Comparison of ENCODE assay signal across 9 cellular contexts in the genomic region with DNA sequence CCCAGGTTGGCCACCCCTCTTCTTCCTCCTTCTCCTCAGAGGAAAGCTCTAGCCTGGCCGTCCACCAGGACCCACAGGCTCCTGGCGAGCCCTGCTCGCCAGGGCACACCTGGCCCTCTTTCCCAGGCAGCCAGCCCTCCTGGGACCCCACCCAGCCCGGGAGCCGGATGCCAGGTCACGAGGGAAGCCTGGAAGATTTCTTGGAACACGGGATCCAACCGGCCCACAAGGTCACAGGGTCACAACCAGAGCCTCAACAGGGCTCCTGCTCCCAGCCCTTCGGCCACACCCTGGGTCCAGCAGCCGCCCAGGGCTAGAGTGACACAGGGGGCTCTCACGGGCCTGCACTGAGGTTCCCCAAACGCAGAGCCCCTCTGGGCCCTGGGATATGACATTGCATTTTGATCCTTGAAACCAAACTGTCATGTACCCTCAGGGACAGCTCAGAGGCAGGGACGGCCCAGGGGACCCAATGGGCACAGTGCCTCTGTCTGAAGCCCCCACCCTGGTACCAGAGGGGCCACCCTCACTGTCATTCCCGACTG. TPM values are rescaled to one million over a fixed set of nuclear protein-coding genes. Genes with fewer than 3 reads are reported as not detected.
DNase-seq lines count a peak whose midpoint lies in the region; ATAC-seq and TF ChIP-seq lines count a peak whose summit lies in the region.
"Had no signal": no experiment of that assay in that cellular context is flagged by ENCODE, and none has a peak within 500 bp of the region (broad histone marks: within the 10 kb centered on the region; RNA-seq: fewer than 3 reads in every experiment).

No MANE protein-coding gene starts in this region.

- H3K27me3 ChIP-seq in adrenal gland (no peaks in the 10 kb centered on the region), left lung (no peaks in the 10 kb centered on the region), tibial artery (no peaks in the 10 kb centered on the region)

- DNase-seq in adrenal gland (peak in 4 of 7 donors; percentile 32 to 52 (median 45)), left lung (no peak), tibial artery (no peak), cortex of kidney (lab: John Stamatoyannopoulos, UW) (no peak), GM13976 (ENCODE audit: low spot score) (no peak)
- DNase-seq: DMS53, NCI-H446 treated with DMSO at 0.1 percent for 48 hours had no signal

- peaks cover 81 to 90% of the 10 kb centered on the region in 2 donors for H3K4me1 ChIP-seq in adrenal gland (replicated peaks in 1 of 2)
- H3K4me1 ChIP-seq in left lung = peaks cover 57 to 92% of the 10 kb centered on the region in 2 donors
- H3K4me1 ChIP-seq in tibial artery = peaks cover 16 to 87% (median 82%) of the 10 kb centered on the region in 4 donors

- peak; percentile 48 for TF ChIP-seq POLR2A in GM19099 (IDR thresholded peaks at IDR 0.05; ENCODE audit: extremely low read depth, insufficient read length, low read depth)
- no peak for TF ChIP-seq POLR2A in adrenal gland (IDR thresholded peaks at IDR 0.05)

- in situ Hi-C loops in GM13976 (cut with MboI; ENCODE audit: low sequenced_read_pairs, unreplicated experiment) = no loop called here

- ATAC-seq in left lung (no peak), GM19397 (IDR thresholded peaks at IDR 0.05; ENCODE audit: unreplicated experiment) (no peak)

- peaks cover 0 to 69% of the 10 kb centered on the region in 2 donors for H3K36me3 ChIP-seq in adrenal gland (replicated peaks in 1 of 2)
- peaks cover 10 to 85% of the 10 kb centered on the region in 2 donors for H3K36me3 ChIP-seq in left lung
- H3K36me3 ChIP-seq in tibial artery = peaks cover 35 to 72% (median 53%) of the 10 kb centered on the region in 3 donors

- intact Hi-C loops in adrenal gland (cut with DNase I) (no loop called here), left lung (cut with DNase I) (no loop called here), tibial artery (cut with DNase I; ENCODE audit: low total_unique reads) (no loop called here)

- 40 to 57% (median 46%) methylated on average over 4 to 14 of the region's 14 CpGs for WGBS in adrenal gland, 4 donors

- H3K9me3 ChIP-seq in adrenal gland (replicated peaks in 1 of 3) (no peaks in the 10 kb centered on the region), left lung (no peaks in the 10 kb centered on the region), tibial artery (no peaks in the 10 kb centered on the region)

- H3K27ac ChIP-seq in adrenal gland (peak overlapping the region in 4 of 5 donors; percentile 19 to 99 (median 98)), left lung (peak overlapping the region; percentile 7 to 86), tibial artery (peak overlapping the region; percentile 46 to 56)

- H3K4me3 ChIP-seq in adrenal gland (no peak overlapping the region), left lung (no peak overlapping the region), tibial artery (no peak overlapping the region)

- TF ChIP-seq CTCF in adrenal gland (IDR thresholded peaks at IDR 0.05) (no peak), left lung (IDR thresholded peaks at IDR 0.05) (no peak), tibial artery (IDR thresholded peaks at IDR 0.05) (no peak), GM13976 (IDR thresholded peaks at IDR 0.05; ENCODE audit: borderline replicate concordance, control extremely low read depth, extremely low read depth, insufficient read depth, missing control alignments) (no peak)

RNA-seq across cellular contexts. Expression of gene MKNK2, which starts 5.5 kb away (rescaled TPM):
- total RNA-seq in adrenal gland (100 to 1,000 TPM; 106 to 440 (median 171) TPM), left lung (100 to 1,000 TPM; 238 to 291 TPM)
- 100 to 1,000 TPM in 2 of 3 donors, 10 to 100 TPM in 1; 30.4 to 238 (median 140) TPM for polyA plus RNA-seq in adrenal gland

RNA-seq across cellular contexts. Expression of gene BTBD2, which starts 30.1 kb away (rescaled TPM):
- total RNA-seq in adrenal gland (100 to 1,000 TPM in 1 of 8 donors, 10 to 100 TPM in 7; 55.0 to 122 (median 82.4) TPM), left lung (10 to 100 TPM; 63.1 to 63.6 TPM)
- 10 to 100 TPM; 11.8 to 87.5 (median 57.7) TPM for polyA plus RNA-seq in adrenal gland

RNA-seq across cellular contexts. Expression of gene MOB3A, which starts 50.6 kb away (rescaled TPM):
- total RNA-seq in adrenal gland (10 to 100 TPM; 25.5 to 54.0 (median 45.2) TPM), left lung (100 to 1,000 TPM in 1 of 2 donors, 10 to 100 TPM in 1; 59.1 to 105 TPM)
- polyA plus RNA-seq in adrenal gland = 10 to 100 TPM; 13.6 to 22.4 (median 16.0) TPM

RNA-seq across cellular contexts. Expression of gene IZUMO4, which starts 51.1 kb away (rescaled TPM):
- 1 to 10 TPM in 6 of 8 donors, under 1 TPM in 2; 0.69 to 8.7 (median 2.1) TPM for total RNA-seq in adrenal gland
- 10 to 100 TPM in 2 of 3 donors, 1 to 10 TPM in 1; 2.6 to 24.6 (median 17.4) TPM for polyA plus RNA-seq in adrenal gland
- total RNA-seq in left lung = 1 to 10 TPM; 2.6 to 5.2 TPM

Comparison
In these comparisons a context has a peak if more than half of its experiments do, and no peak if none do; other contexts are left out.
1. DNase-seq: peak in adrenal gland (4 of 7); none in left lung (0 of 2), tibial artery (0 of 2), cortex of kidney (single experiment) and GM13976 (single experiment).
2. H3K27ac ChIP-seq: peak in every context shown above with its lines; median percentile 98 in adrenal gland; 51 in tibial artery; 46 in left lung.